1 cellular context compared by ENCODE assay signal in the genomic region with DNA sequence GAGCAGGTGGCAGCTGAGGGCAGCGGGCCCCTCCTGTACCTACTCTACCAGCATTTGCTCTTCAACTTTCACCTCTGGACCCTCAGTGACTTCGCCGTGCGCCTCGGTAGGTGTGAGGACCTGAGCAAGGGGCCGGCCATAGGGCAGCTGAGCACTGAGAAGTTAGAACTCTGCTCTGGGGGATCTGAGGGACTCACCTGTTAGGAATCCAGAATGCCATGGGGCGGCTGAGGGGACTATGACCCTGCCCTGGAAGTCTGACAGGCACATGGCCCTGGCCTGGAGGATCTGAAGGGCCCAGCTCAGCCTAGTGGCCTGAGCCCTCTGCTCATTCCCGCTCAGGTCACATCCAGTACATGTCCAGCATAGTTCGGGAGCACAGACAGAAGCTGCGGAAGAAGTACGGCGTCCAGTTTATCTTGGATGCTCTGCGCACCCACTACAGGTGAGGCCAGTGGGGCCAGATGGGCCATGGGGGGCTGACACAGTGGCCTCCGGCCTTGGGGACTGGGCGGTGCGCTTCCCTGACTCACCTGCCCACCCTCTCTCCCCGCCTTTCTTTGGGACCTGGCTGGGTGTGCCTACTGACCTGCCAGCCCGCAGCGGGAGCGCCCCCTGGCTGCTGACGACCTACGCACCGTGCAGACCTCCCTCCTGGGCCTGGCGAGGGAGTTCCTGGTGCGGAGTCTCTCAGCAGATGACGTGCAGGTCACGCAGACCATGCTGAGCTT.
A peak's percentile ranks its signal among the peaks of the same experiment; 100 is the strongest.
TF ChIP-seq lines count a peak whose summit lies in the region.

No MANE protein-coding gene starts in this region.

TF ChIP-seq in HepG2, 621 proteins besides CTCF, POLR2A, EP300 and RAD21 (continued from another document and continues in another):
- TF ChIP-seq CREM (IDR thresholded peaks at IDR 0.05) (no peak), CREM (CRISPR knock-in tag; IDR thresholded peaks at IDR 0.05) (no peak), ZNF569 (CRISPR knock-in tag; IDR thresholded peaks at IDR 0.05; ENCODE audit: borderline replicate concordance) (no peak), MTA3 (CRISPR knock-in tag; IDR thresholded peaks at IDR 0.05) (no peak), SMARCC2 (IDR thresholded peaks at IDR 0.05) (no peak), ATF2 (CRISPR knock-in tag; IDR thresholded peaks at IDR 0.05) (peak; percentile 23; the same call in 1 of the 2 replicates), RXRA (CRISPR knock-in tag; IDR thresholded peaks at IDR 0.05) (peak; percentile 45; the same call in 1 of the 2 replicates), KDM2A (CRISPR knock-in tag; IDR thresholded peaks at IDR 0.05; ENCODE audit: borderline replicate concordance, low read depth) (peak; percentile 77; the same call in 1 of the 2 replicates), PHF8 (CRISPR knock-in tag; IDR thresholded peaks at IDR 0.05) (no peak), SRY (CRISPR knock-in tag; IDR thresholded peaks at IDR 0.05) (peak; percentile 23; the same call in 1 of the 2 replicates), ZNF691 (CRISPR knock-in tag; IDR thresholded peaks at IDR 0.05; ENCODE audit: borderline replicate concordance, low read depth) (0 out of 2 replicates have a peak, but pooled peaks have one; percentile 71), BCL3 (CRISPR knock-in tag; IDR thresholded peaks at IDR 0.05) (no peak), HOXA9 (CRISPR knock-in tag; IDR thresholded peaks at IDR 0.05; ENCODE audit: borderline replicate concordance) (peak; percentile 55; the same call in 1 of the 2 replicates), ELK4 (CRISPR knock-in tag; IDR thresholded peaks at IDR 0.05; ENCODE audit: borderline replicate concordance) (no peak), SPEN (CRISPR knock-in tag; IDR thresholded peaks at IDR 0.05; ENCODE audit: low read depth) (0 out of 2 replicates have a peak, but pooled peaks have one; percentile 30), ZNF331 (CRISPR knock-in tag; IDR thresholded peaks at IDR 0.05) (no peak), MLLT10 (CRISPR knock-in tag; IDR thresholded peaks at IDR 0.05) (no peak), MIER3 (CRISPR knock-in tag; IDR thresholded peaks at IDR 0.05; ENCODE audit: borderline replicate concordance) (0 out of 2 replicates have a peak, but pooled peaks have one; percentile 25), PAX8 (CRISPR knock-in tag; IDR thresholded peaks at IDR 0.05; ENCODE audit: borderline replicate concordance) (no peak), FLYWCH1 (CRISPR knock-in tag; IDR thresholded peaks at IDR 0.05) (no peak), RBFOX2 (IDR thresholded peaks at IDR 0.05; ENCODE audit: low read depth, low read length) (no peak), ZNF709 (CRISPR knock-in tag; IDR thresholded peaks at IDR 0.05) (no peak), ZNF468 (CRISPR knock-in tag; IDR thresholded peaks at IDR 0.05) (no peak)
- TF ChIP-seq, protein P1, sequence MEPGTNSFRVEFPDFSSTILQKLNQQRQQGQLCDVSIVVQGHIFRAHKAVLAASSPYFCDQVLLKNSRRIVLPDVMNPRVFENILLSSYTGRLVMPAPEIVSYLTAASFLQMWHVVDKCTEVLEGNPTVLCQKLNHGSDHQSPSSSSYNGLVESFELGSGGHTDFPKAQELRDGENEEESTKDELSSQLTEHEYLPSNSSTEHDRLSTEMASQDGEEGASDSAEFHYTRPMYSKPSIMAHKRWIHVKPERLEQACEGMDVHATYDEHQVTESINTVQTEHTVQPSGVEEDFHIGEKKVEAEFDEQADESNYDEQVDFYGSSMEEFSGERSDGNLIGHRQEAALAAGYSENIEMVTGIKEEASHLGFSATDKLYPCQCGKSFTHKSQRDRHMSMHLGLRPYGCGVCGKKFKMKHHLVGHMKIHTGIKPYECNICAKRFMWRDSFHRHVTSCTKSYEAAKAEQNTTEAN (CRISPR knock-in tag; conservative IDR thresholded peaks at IDR 0.05), result no peak
- TF ChIP-seq, protein P2, sequence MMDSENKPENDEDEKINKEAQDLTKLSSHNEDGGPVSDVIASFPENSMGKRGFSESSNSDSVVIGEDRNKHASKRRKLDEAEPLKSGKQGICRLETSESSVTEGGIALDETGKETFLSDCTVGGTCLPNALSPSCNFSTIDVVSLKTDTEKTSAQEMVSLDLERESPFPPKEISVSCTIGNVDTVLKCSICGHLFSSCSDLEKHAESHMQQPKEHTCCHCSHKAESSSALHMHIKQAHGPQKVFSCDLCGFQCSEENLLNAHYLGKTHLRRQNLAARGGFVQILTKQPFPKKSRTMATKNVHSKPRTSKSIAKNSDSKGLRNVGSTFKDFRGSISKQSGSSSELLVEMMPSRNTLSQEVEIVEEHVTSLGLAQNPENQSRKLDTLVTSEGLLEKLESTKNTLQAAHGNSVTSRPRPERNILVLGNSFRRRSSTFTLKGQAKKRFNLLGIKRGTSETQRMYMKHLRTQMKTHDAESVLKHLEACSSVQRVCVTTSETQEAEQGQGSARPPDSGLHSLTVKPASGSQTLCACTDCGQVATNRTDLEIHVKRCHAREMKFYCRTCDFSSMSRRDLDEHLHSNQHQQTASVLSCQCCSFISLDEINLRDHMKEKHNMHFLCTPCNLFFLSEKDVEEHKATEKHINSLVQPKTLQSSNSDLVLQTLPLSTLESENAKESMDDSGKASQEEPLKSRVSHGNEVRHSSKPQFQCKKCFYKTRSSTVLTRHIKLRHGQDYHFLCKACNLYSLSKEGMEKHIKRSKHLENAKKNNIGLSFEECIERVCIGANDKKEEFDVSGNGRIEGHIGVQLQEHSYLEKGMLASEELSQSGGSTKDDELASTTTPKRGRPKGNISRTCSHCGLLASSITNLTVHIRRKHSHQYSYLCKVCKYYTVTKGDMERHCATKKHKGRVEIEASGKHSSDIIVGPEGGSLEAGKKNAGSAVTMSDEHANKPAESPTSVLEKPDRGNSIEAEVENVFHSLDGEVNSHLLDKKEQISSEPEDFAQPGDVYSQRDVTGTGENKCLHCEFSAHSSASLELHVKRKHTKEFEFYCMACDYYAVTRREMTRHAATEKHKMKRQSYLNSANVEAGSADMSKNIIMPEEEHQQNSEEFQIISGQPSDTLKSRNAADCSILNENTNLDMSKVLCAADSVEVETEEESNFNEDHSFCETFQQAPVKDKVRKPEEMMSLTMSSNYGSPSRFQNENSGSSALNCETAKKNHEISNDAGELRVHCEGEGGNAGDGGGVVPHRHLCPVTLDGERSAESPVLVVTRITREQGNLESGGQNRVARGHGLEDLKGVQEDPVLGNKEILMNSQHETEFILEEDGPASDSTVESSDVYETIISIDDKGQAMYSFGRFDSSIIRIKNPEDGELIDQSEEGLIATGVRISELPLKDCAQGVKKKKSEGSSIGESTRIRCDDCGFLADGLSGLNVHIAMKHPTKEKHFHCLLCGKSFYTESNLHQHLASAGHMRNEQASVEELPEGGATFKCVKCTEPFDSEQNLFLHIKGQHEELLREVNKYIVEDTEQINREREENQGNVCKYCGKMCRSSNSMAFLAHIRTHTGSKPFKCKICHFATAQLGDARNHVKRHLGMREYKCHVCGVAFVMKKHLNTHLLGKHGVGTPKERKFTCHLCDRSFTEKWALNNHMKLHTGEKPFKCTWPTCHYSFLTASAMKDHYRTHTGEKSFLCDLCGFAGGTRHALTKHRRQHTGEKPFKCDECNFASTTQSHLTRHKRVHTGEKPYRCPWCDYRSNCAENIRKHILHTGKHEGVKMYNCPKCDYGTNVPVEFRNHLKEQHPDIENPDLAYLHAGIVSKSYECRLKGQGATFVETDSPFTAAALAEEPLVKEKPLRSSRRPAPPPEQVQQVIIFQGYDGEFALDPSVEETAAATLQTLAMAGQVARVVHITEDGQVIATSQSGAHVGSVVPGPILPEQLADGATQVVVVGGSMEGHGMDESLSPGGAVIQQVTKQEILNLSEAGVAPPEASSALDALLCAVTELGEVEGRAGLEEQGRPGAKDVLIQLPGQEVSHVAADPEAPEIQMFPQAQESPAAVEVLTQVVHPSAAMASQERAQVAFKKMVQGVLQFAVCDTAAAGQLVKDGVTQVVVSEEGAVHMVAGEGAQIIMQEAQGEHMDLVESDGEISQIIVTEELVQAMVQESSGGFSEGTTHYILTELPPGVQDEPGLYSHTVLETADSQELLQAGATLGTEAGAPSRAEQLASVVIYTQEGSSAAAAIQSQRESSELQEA (CRISPR knock-in tag; IDR thresholded peaks at IDR 0.05; ENCODE audit: not compliant biosample characterization), result peak; percentile 49
- TF ChIP-seq, protein P3, sequence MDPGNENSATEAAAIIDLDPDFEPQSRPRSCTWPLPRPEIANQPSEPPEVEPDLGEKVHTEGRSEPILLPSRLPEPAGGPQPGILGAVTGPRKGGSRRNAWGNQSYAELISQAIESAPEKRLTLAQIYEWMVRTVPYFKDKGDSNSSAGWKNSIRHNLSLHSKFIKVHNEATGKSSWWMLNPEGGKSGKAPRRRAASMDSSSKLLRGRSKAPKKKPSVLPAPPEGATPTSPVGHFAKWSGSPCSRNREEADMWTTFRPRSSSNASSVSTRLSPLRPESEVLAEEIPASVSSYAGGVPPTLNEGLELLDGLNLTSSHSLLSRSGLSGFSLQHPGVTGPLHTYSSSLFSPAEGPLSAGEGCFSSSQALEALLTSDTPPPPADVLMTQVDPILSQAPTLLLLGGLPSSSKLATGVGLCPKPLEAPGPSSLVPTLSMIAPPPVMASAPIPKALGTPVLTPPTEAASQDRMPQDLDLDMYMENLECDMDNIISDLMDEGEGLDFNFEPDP (CRISPR knock-in tag; conservative IDR thresholded peaks at IDR 0.05), result no peak
- TF ChIP-seq, protein P4, sequence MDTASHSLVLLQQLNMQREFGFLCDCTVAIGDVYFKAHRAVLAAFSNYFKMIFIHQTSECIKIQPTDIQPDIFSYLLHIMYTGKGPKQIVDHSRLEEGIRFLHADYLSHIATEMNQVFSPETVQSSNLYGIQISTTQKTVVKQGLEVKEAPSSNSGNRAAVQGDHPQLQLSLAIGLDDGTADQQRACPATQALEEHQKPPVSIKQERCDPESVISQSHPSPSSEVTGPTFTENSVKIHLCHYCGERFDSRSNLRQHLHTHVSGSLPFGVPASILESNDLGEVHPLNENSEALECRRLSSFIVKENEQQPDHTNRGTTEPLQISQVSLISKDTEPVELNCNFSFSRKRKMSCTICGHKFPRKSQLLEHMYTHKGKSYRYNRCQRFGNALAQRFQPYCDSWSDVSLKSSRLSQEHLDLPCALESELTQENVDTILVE (CRISPR knock-in tag; IDR thresholded peaks at IDR 0.05), result 0 out of 2 replicates have a peak, but pooled peaks have one; percentile 42
- TF ChIP-seq, protein P5, sequence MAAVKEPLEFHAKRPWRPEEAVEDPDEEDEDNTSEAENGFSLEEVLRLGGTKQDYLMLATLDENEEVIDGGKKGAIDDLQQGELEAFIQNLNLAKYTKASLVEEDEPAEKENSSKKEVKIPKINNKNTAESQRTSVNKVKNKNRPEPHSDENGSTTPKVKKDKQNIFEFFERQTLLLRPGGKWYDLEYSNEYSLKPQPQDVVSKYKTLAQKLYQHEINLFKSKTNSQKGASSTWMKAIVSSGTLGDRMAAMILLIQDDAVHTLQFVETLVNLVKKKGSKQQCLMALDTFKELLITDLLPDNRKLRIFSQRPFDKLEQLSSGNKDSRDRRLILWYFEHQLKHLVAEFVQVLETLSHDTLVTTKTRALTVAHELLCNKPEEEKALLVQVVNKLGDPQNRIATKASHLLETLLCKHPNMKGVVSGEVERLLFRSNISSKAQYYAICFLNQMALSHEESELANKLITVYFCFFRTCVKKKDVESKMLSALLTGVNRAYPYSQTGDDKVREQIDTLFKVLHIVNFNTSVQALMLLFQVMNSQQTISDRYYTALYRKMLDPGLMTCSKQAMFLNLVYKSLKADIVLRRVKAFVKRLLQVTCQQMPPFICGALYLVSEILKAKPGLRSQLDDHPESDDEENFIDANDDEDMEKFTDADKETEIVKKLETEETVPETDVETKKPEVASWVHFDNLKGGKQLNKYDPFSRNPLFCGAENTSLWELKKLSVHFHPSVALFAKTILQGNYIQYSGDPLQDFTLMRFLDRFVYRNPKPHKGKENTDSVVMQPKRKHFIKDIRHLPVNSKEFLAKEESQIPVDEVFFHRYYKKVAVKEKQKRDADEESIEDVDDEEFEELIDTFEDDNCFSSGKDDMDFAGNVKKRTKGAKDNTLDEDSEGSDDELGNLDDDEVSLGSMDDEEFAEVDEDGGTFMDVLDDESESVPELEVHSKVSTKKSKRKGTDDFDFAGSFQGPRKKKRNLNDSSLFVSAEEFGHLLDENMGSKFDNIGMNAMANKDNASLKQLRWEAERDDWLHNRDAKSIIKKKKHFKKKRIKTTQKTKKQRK (IDR thresholded peaks at IDR 0.05; ENCODE audit: low read length), result no peak
- TF ChIP-seq, protein P6, sequence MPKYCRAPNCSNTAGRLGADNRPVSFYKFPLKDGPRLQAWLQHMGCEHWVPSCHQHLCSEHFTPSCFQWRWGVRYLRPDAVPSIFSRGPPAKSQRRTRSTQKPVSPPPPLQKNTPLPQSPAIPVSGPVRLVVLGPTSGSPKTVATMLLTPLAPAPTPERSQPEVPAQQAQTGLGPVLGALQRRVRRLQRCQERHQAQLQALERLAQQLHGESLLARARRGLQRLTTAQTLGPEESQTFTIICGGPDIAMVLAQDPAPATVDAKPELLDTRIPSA (CRISPR knock-in tag; IDR thresholded peaks at IDR 0.05; ENCODE audit: borderline replicate concordance), result no peak
